9 cellular contexts compared by ENCODE assay signal in genomic region chr10:129440722-129441316, GRCh38.
"Had no signal": no experiment of that assay in that cellular context is flagged by ENCODE, and none has a peak within 500 bp of the region (broad histone marks: within the 10 kb centered on the region; RNA-seq: fewer than 3 reads in every experiment).

No MANE protein-coding gene starts in this region.

- H3K4me2 ChIP-seq: KMS-11 had no signal

- H2AFZ ChIP-seq: GM23248 had no signal

- H3K4me3 Mint-ChIP-seq: H9, HFFc6, IgD-negative memory B cell had no signal

- H3K27ac ChIP-seq: GM23248, HL-60, KMS-11 had no signal

- H3K4me3 ChIP-seq: GM23248 had no signal

- H3K9ac ChIP-seq: GM23248, KMS-11 had no signal

- H3K27ac Mint-ChIP-seq: H9, HFFc6, IgD-negative memory B cell had no signal

- H3K4me1 Mint-ChIP-seq: IgD-negative memory B cell had no signal

- H3K36me3 Mint-ChIP-seq: IgD-negative memory B cell had no signal

- H3K9me3 Mint-ChIP-seq: IgD-negative memory B cell had no signal

- DNase-seq: GM23248, H9, HCEC 1CT, HFFc6, Karpas-422, KBM-7 had no signal
